8 cellular contexts compared by ENCODE assay signal in the genomic region with DNA sequence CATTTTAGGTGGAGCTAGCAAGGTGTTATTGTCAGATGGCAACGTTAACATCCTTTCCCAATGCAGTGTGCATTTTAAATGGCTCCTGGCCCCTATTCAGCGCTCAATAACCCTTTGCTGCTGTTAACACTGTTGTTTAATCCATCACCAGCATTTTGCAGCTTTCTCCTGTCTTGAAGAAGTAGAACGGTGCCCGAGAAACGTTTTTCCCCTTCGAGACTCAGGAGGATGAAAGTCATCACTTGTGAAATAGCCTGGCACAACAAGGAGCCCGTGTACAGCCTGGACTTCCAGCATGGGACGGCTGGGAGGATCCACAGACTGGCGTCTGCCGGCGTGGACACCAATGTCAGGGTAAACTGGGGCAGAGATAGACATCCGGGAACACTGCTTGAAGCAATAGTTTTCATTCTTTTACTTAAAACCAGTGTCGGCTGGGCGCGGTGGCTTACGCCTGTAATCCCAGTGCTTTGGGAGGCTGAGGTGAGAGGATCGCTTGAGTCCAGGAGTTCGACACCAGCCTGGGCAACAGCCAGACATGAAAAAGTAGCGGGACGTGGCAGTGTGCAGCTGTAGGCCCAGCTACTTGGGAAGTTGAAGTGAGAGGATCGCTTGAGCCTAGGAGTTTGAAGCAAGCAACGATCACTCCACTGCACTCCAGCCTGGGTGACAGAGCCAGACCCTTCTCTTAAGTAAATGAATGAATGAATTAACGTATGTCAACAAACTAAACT. TPM values are rescaled to one million over a fixed set of nuclear protein-coding genes. Genes with fewer than 3 reads are reported as not detected.
DNase-seq lines count a peak whose midpoint lies in the region; ATAC-seq and TF ChIP-seq lines count a peak whose summit lies in the region.

No MANE protein-coding gene starts in this region.

- no peak for DNase-seq in activated T-helper 1 cell treated with anti-CD3 and anti-CD28 coated beads, Interleukin-12 subunit alpha, Interleukin-12 subunit beta, Interleukin-2, Interleukin-4 antibody, amounts not matched to agents 30 ng/mL and 10 ng/mL and 1 ng/mL, durations not matched to agents 14 hours and 24 hours and 36 hours (ENCODE audit: low spot score)
- no peak for DNase-seq in immature natural killer cell
- DNase-seq in thoracic aorta (ENCODE audit: low spot score): no peak
- DNase-seq in DMS53 (lab: John Stamatoyannopoulos, UW): no peak
- no peak for DNase-seq in iPS-NIHi11 (ENCODE audit: low spot score)
- no peak for DNase-seq in activated CD4-positive, CD25-positive, alpha-beta regulatory T cell treated with anti-CD3 and anti-CD28 coated beads, Interleukin-2, amount 50 U/mL, for 72 hours

- ATAC-seq in GM19372 (IDR thresholded peaks at IDR 0.05; ENCODE audit: low read depth, unreplicated experiment) (peak; percentile 9), thoracic aorta (ENCODE audit: insufficient number of reproducible peaks, low FRiP score, low read depth) (no peak)

- intact Hi-C loops in activated T-helper 1 cell treated with anti-CD3 and anti-CD28 coated beads, Interleukin-12 subunit alpha, Interleukin-12 subunit beta, Interleukin-2, Interleukin-4 antibody, amounts not matched to agents 30 ng/mL and 10 ng/mL and 1 ng/mL, durations not matched to agents 14 hours and 24 hours and 36 hours (cut with micrococcal nuclease): loop anchor here (1.0 to 10.0 kb wide), 6 partner anchors 66 to 1771 kb away; a partner anchor contains a TSS

- peaks cover 11% of the 10 kb centered on the region for H3K36me3 Mint-ChIP-seq in activated T-helper 1 cell treated with anti-CD3 and anti-CD28 coated beads, Interleukin-12 subunit alpha, Interleukin-12 subunit beta, Interleukin-2, Interleukin-4 antibody, amounts not matched to agents 30 ng/mL and 10 ng/mL and 1 ng/mL, durations not matched to agents 14 hours and 24 hours and 36 hours (ENCODE audit: low read depth)
- peaks cover 0 to 4% (median 4%) of the 10 kb centered on the region in 3 donors for H3K36me3 Mint-ChIP-seq in immature natural killer cell

- H3K9me3 ChIP-seq in thoracic aorta: no peaks in the 10 kb centered on the region

- H3K27me3 ChIP-seq in thoracic aorta (replicated peaks; ENCODE audit: insufficient read depth): no peaks in the 10 kb centered on the region

- TF ChIP-seq CTCF in 22Rv1 (IDR thresholded peaks at IDR 0.05) (no peak), thoracic aorta (IDR thresholded peaks at IDR 0.05) (no peak)

- H3K27ac Mint-ChIP-seq in activated T-helper 1 cell treated with anti-CD3 and anti-CD28 coated beads, Interleukin-12 subunit alpha, Interleukin-12 subunit beta, Interleukin-2, Interleukin-4 antibody, amounts not matched to agents 30 ng/mL and 10 ng/mL and 1 ng/mL, durations not matched to agents 14 hours and 24 hours and 36 hours: peak overlapping the region; percentile 65
- peak overlapping the region in 4 of 6 donors; percentile 21 to 69 (median 67) for H3K27ac Mint-ChIP-seq in immature natural killer cell

- peak overlapping the region; percentile 89 for H3K4me3 Mint-ChIP-seq in activated T-helper 1 cell treated with anti-CD3 and anti-CD28 coated beads, Interleukin-12 subunit alpha, Interleukin-12 subunit beta, Interleukin-2, Interleukin-4 antibody, amounts not matched to agents 30 ng/mL and 10 ng/mL and 1 ng/mL, durations not matched to agents 14 hours and 24 hours and 36 hours
- H3K4me3 Mint-ChIP-seq in immature natural killer cell: peak overlapping the region; percentile 84 to 87 (median 85)

- H3K4me3 ChIP-seq in thoracic aorta: peak overlapping the region; percentile 92

- peaks cover 0 to 8% of the 10 kb centered on the region in 2 donors for H3K4me1 ChIP-seq in thoracic aorta (ENCODE audit: control insufficient read depth in 1 of 2, low read depth in 2 of 2)

- no peaks in the 10 kb centered on the region for H3K9me3 Mint-ChIP-seq in activated T-helper 1 cell treated with anti-CD3 and anti-CD28 coated beads, Interleukin-12 subunit alpha, Interleukin-12 subunit beta, Interleukin-2, Interleukin-4 antibody, amounts not matched to agents 30 ng/mL and 10 ng/mL and 1 ng/mL, durations not matched to agents 14 hours and 24 hours and 36 hours
- H3K9me3 Mint-ChIP-seq in immature natural killer cell: no peaks in the 10 kb centered on the region

- no peaks in the 10 kb centered on the region for H3K36me3 ChIP-seq in thoracic aorta

- no peaks in the 10 kb centered on the region for H3K27me3 Mint-ChIP-seq in activated T-helper 1 cell treated with anti-CD3 and anti-CD28 coated beads, Interleukin-12 subunit alpha, Interleukin-12 subunit beta, Interleukin-2, Interleukin-4 antibody, amounts not matched to agents 30 ng/mL and 10 ng/mL and 1 ng/mL, durations not matched to agents 14 hours and 24 hours and 36 hours (ENCODE audit: insufficient read depth)
- peaks cover 0 to 3% (median 1%) of the 10 kb centered on the region in 3 donors for H3K27me3 Mint-ChIP-seq in immature natural killer cell (ENCODE audit: low read depth in 3 of 3)

- peak overlapping the region; percentile 61 for H3K27ac ChIP-seq in 22Rv1
- peak overlapping the region; percentile 47 to 55 for H3K27ac ChIP-seq in thoracic aorta

- peaks cover 25% of the 10 kb centered on the region for H3K4me1 Mint-ChIP-seq in activated T-helper 1 cell treated with anti-CD3 and anti-CD28 coated beads, Interleukin-12 subunit alpha, Interleukin-12 subunit beta, Interleukin-2, Interleukin-4 antibody, amounts not matched to agents 30 ng/mL and 10 ng/mL and 1 ng/mL, durations not matched to agents 14 hours and 24 hours and 36 hours (ENCODE audit: low read depth)
- H3K4me1 Mint-ChIP-seq in immature natural killer cell: peaks cover 6 to 19% of the 10 kb centered on the region in 2 donors

RNA-seq across cellular contexts. Expression of a gene that starts 0.9 kb away (rescaled TPM):
- 33.8 and 35.7 TPM in 2 replicates for total RNA-seq in activated T-helper 1 cell treated with anti-CD3 and anti-CD28 coated beads, Interleukin-12 subunit alpha, Interleukin-12 subunit beta, Interleukin-2, Interleukin-4 antibody, amounts not matched to agents 30 ng/mL and 10 ng/mL and 1 ng/mL, durations not matched to agents 14 hours and 24 hours and 36 hours
- polyA plus RNA-seq in immature natural killer cell: 1 to 10 TPM; 2.4 to 8.4 (median 3.0) TPM
- total RNA-seq in thoracic aorta: 1 to 10 TPM in 1 of 2 donors, under 1 TPM in 1; 0.35 to 1.2 TPM

Comparison
In these comparisons a context has a peak if more than half of its experiments do, and no peak if none do; other contexts are left out.
1. RNA of a gene that starts 0.9 kb away (total RNA-seq): 33.8 to 35.7 TPM in activated T-helper 1 cell treated with anti-CD3 and anti-CD28 coated beads, Interleukin-12 subunit alpha, Interleukin-12 subunit beta, Interleukin-2, Interleukin-4 antibody, amounts not matched to agents 30 ng/mL and 10 ng/mL and 1 ng/mL, durations not matched to agents 14 hours and 24 hours and 36 hours; 0.35 to 1.2 TPM in thoracic aorta; every median in the first group is over 10 times any median in the second.